11 cellular contexts compared by ENCODE assay signal in genomic region chr9:36993933-36994764, GRCh38. TPM values are rescaled to one million over a fixed set of nuclear protein-coding genes. Genes with fewer than 3 reads are reported as not detected.
DNase-seq lines count a peak whose midpoint lies in the region; ATAC-seq and TF ChIP-seq lines count a peak whose summit lies in the region.
"Had no signal": no experiment of that assay in that cellular context is flagged by ENCODE, and none has a peak within 500 bp of the region (broad histone marks: within the 10 kb centered on the region; RNA-seq: fewer than 3 reads in every experiment).

No MANE protein-coding gene starts in this region.

- no peak overlapping the region for H2AFZ ChIP-seq in OCI-LY1 (ENCODE audit: low read length)

- no peaks in the 10 kb centered on the region for H3K79me2 ChIP-seq in OCI-LY1 (ENCODE audit: insufficient read depth, low read length)

- no peaks in the 10 kb centered on the region for H3K27me3 ChIP-seq in OCI-LY1 (ENCODE audit: insufficient read depth, low read length)
- no peaks in the 10 kb centered on the region for H3K27me3 ChIP-seq in uterus

- CTCF ChIA-PET in GM10248 (lab: Yijun Ruan, JAX): interaction anchor here (1.1 to 9.1 kb wide), 4 partner anchors 10 to 417 kb away, joined by 3 to 76 read pairs (median 10); no protein-coding TSS in a partner anchor

- TF ChIP-seq CTCF in GM10248 (IDR thresholded peaks at IDR 0.05; ENCODE audit: control extremely low read depth, extremely low read depth, low read depth, missing control alignments): no peak
- TF ChIP-seq CTCF in OCI-LY1 (IDR thresholded peaks at IDR 0.05; ENCODE audit: low read length): no peak
- TF ChIP-seq CTCF in type B pancreatic cell (conservative IDR thresholded peaks at IDR 0.05): no peak
- TF ChIP-seq CTCF in uterus (IDR thresholded peaks at IDR 0.05): no peak

- peak overlapping the region; percentile 47 for H3K4me2 ChIP-seq in OCI-LY1 (ENCODE audit: low read length)

- intact Hi-C loops in uterus (cut with DNase I; ENCODE audit: low total_unique reads): no loop called here

- H3K9me3 ChIP-seq in OCI-LY1 (ENCODE audit: low read length): no peaks in the 10 kb centered on the region; the same call in 1 of the 2 replicates
- no peaks in the 10 kb centered on the region for H3K9me3 ChIP-seq in uterus

- peaks cover 9% of the 10 kb centered on the region for H3K9me3 Mint-ChIP-seq in type B pancreatic cell

- no peaks in the 10 kb centered on the region for H3K4me1 Mint-ChIP-seq in type B pancreatic cell (ENCODE audit: unreplicated experiment)

- no peaks in the 10 kb centered on the region for H4K20me1 ChIP-seq in OCI-LY1 (ENCODE audit: insufficient read depth, low read length)

- no peaks in the 10 kb centered on the region for H3K9me2 ChIP-seq in OCI-LY1 (ENCODE audit: low read depth, low read length)

- peaks cover 61% of the 10 kb centered on the region for H3K36me3 ChIP-seq in OCI-LY1 (ENCODE audit: insufficient read depth, low read length)
- H3K36me3 ChIP-seq in uterus: no peaks in the 10 kb centered on the region

- ATAC-seq in HG02852 (IDR thresholded peaks at IDR 0.05; ENCODE audit: unreplicated experiment): peak; percentile 49

- POLR2A ChIA-PET in GM10248 (lab: Yijun Ruan, JAX): interaction anchor here (0.7 to 1.0 kb wide), 2 partner anchors 11 to 31 kb away, joined by 3 to 11 read pairs; no protein-coding TSS in a partner anchor

- H3F3A ChIP-seq in OCI-LY1 (ENCODE audit: insufficient read depth, low read length): 0 out of 2 replicates have a peak, but pooled peaks cover 4% of the 10 kb centered on the region

- no peak for TF ChIP-seq POLR2A in uterus (IDR thresholded peaks at IDR 0.05)

- no peaks in the 10 kb centered on the region for H3K36me3 Mint-ChIP-seq in type B pancreatic cell

- DNase-seq in GM10248 (ENCODE audit: extremely low spot score) (peak; percentile 81), GM19240 (ENCODE audit: insufficient read length, low spot score) (peak; percentile 67), type B pancreatic cell (ENCODE audit: extremely low spot score, unreplicated experiment) (no peak), NCI-H748 treated with DMSO at 0.1 percent for 48 hours (lab: John Stamatoyannopoulos, UW) (no peak), uterus (no peak)
- DNase-seq in stimulated activated CD4-positive, alpha-beta T cell treated with anti-CD3 and anti-CD28 coated beads, Interleukin-4, amount 100 ng/mL, for 4 hours: no peak
- DNase-seq: activated naive CD4-positive, alpha-beta T cell treated with anti-CD3 and anti-CD28 coated beads, Interleukin-2, amount 50 U/mL, for 16 hours; NCI-H1694 had no signal

- H3K27ac ChIP-seq in OCI-LY1 (ENCODE audit: low read depth, low read length, poor library complexity, severe bottlenecking): peak overlapping the region; percentile 96
- H3K27ac ChIP-seq in uterus: no peak overlapping the region

- H3K27ac Mint-ChIP-seq in type B pancreatic cell: no peak overlapping the region

- no peak overlapping the region for H3K4me3 Mint-ChIP-seq in type B pancreatic cell
- H3K4me3 Mint-ChIP-seq: T-cell had no signal

- peaks cover 69% of the 10 kb centered on the region for H3K4me1 ChIP-seq in OCI-LY1 (ENCODE audit: insufficient read depth, low read length, severe bottlenecking)
- H3K4me1 ChIP-seq in uterus: no peaks in the 10 kb centered on the region

- peaks cover 89% of the 10 kb centered on the region for H3K27me3 Mint-ChIP-seq in type B pancreatic cell

- H3K9ac ChIP-seq in OCI-LY1 (ENCODE audit: low read length): peak overlapping the region; percentile 58

- peak overlapping the region; percentile 18 for H3K4me3 ChIP-seq in OCI-LY1 (ENCODE audit: low read depth, low read length, poor library complexity, severe bottlenecking)
- H3K4me3 ChIP-seq in uterus: no peak overlapping the region

RNA-seq across cellular contexts. Expression of gene PAX5, which starts 39.9 kb away (rescaled TPM):
- not detected in 2 replicates for total RNA-seq in type B pancreatic cell (ENCODE audit: low replicate concordance)
- under 1 TPM in 1 of 4 donors, not detected in 3; 0.55 TPM for total RNA-seq in uterus

Comparison
In these comparisons a context has a peak if more than half of its experiments do, and no peak if none do; other contexts are left out.
1. DNase-seq: peak in GM10248 (single experiment) and GM19240 (single experiment); none in type B pancreatic cell (single experiment), stimulated activated CD4-positive, alpha-beta T cell treated with anti-CD3 and anti-CD28 coated beads, Interleukin-4, amount 100 ng/mL, for 4 hours (0 of 2), NCI-H748 treated with DMSO at 0.1 percent for 48 hours (single experiment) and uterus (0 of 2).